ENCODE assay signal across 18 cellular contexts in genomic region chr21:45234127-45234526, GRCh38.
"Had no signal": no experiment of that assay in that cellular context is flagged by ENCODE, and none has a peak within 500 bp of the region (broad histone marks: within the 10 kb centered on the region; RNA-seq: fewer than 3 reads in every experiment).

No MANE protein-coding gene starts in this region.

- H3K27ac Mint-ChIP-seq: activated naive CD4-positive, alpha-beta T cell treated with anti-CD3 and anti-CD28 coated beads, Interleukin-2, amount 10 ng/mL, durations not matched to agents 7 days and 5 days; brain; nephron progenitor cell; type B pancreatic cell had no signal

- H3K9me3 Mint-ChIP-seq: activated naive CD4-positive, alpha-beta T cell treated with anti-CD3 and anti-CD28 coated beads, Interleukin-2, amount 10 ng/mL, durations not matched to agents 7 days and 5 days; type B pancreatic cell had no signal

- H3K36me3 ChIP-seq: prostate gland, suprapubic skin had no signal

- FAIRE-seq: small intestine had no signal

- H3K4me3 ChIP-seq: prostate gland, suprapubic skin had no signal

- DNase-seq: activated naive CD4-positive, alpha-beta T cell treated with anti-CD3 and anti-CD28 coated beads, Interleukin-2, amount 10 ng/mL, durations not matched to agents 7 days and 5 days; amniotic stem cell; central memory CD4-positive, alpha-beta T cell; cortex of kidney; effector CD4-positive, alpha-beta T cell; foreskin melanocyte; mesendoderm; nephron progenitor cell; occipital lobe; right cardiac atrium; small intestine; stimulated activated CD4-positive, alpha-beta T cell treated with anti-CD3 and anti-CD28 coated beads, Interleukin-4, amount 100 ng/mL, for 24 hours; stimulated activated naive CD4-positive, alpha-beta T cell treated with Interleukin-2 at 50 U/mL for 16 hours; SW 1271 had no signal

- H3K4me1 ChIP-seq: prostate gland, suprapubic skin had no signal

- H3K9me3 ChIP-seq: prostate gland, suprapubic skin had no signal

- H3K4me1 Mint-ChIP-seq: activated naive CD4-positive, alpha-beta T cell treated with anti-CD3 and anti-CD28 coated beads, Interleukin-2, amount 10 ng/mL, durations not matched to agents 7 days and 5 days; nephron progenitor cell had no signal

- H3K36me3 Mint-ChIP-seq: activated naive CD4-positive, alpha-beta T cell treated with anti-CD3 and anti-CD28 coated beads, Interleukin-2, amount 10 ng/mL, durations not matched to agents 7 days and 5 days; brain; type B pancreatic cell had no signal

- H3K4me3 Mint-ChIP-seq: activated naive CD4-positive, alpha-beta T cell treated with anti-CD3 and anti-CD28 coated beads, Interleukin-2, amount 10 ng/mL, durations not matched to agents 7 days and 5 days; brain; nephron progenitor cell; type B pancreatic cell had no signal

- H3K27ac ChIP-seq: prostate gland, suprapubic skin had no signal
